In the genomic region with DNA sequence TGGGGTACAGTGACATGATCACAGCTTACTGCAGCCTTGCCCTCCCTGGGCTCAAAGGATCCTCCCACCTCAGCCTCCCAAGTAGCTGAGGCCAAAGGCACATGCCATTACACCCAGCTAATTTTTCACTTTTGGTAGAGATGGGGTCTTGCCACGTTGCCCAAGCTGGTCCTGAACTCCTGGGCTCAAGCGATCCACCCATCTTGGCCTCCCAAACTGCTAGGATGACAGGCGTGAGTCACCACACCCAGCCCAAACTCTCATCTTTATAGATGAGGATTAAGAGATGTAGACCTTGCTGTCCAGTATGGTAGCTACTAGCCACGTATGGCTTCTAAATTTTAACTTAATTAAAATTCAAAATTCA, we compare ENCODE assay signal across 8 cellular contexts.
"Had no signal": no experiment of that assay in that cellular context is flagged by ENCODE, and none has a peak within 500 bp of the region (broad histone marks: within the 10 kb centered on the region; RNA-seq: fewer than 3 reads in every experiment).

No MANE protein-coding gene starts in this region.

- FAIRE-seq: G401.6, GM12878, GM12891, GM12892, GM18507, GM19239 had no signal

- H3K4me3 ChIP-seq: GM12878 had no signal

- DNase-seq: GDM1, GF-D8 had no signal

- ATAC-seq: GM12878 had no signal
